ENCODE assay signal across 25 cellular contexts in the genomic region with DNA sequence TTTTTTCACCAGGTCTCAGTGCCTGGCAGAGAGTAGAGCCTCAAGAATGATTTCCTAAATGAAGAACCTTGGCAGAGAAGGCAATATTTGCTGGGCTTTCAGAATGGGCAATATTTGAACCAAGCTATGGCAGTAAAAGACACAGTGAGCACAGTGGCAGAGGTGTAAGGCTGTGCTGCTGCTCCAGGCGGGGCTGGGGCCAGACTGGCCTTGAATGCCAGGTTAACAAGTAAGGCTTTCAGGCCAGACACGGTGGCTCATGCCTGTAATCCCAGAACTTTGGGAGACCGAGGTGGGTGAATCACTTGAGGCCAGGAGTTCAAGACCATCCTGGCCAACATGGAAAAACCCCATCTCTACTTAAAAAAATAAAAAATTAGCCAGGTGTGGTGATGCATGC. TPM values are rescaled to one million over a fixed set of nuclear protein-coding genes. Genes with fewer than 3 reads are reported as not detected.
"Had no signal": no experiment of that assay in that cellular context is flagged by ENCODE, and none has a peak within 500 bp of the region (broad histone marks: within the 10 kb centered on the region; RNA-seq: fewer than 3 reads in every experiment).

No MANE protein-coding gene starts in this region.

- DNase-seq: cortex of kidney; effector memory CD8-positive, alpha-beta T cell; head of caudate nucleus; mesendoderm; midbrain; naive thymus-derived CD8-positive, alpha-beta T cell; nephron progenitor cell; nucleus accumbens; stimulated activated CD4-positive, alpha-beta T cell treated with anti-CD3 and anti-CD28 coated beads, Interleukin-12 subunit alpha, Interleukin-12 subunit beta, amount 100 ng/mL, for 4 hours; stimulated activated CD4-positive, alpha-beta T cell treated with anti-CD3 and anti-CD28 coated beads, Interleukin-1b, Interleukin-23, amount 100 ng/mL, for 48 hours; stimulated activated CD4-positive, alpha-beta T cell treated with anti-CD3 and anti-CD28 coated beads, Interleukin-4, amount 100 ng/mL, for 1 hour; stimulated activated CD8-positive, alpha-beta memory T cell treated with anti-CD3 and anti-CD28 coated beads, Interleukin-4, amount 100 ng/mL, for 48 hours; stimulated activated naive CD4-positive, alpha-beta T cell treated with Interleukin-2 at 50 U/mL for 16 hours; stomach; thyroid gland; trophoblast cell had no signal

- H3K27ac Mint-ChIP-seq: progenitor cell of endocrine pancreas had no signal

- H3K4me3 ChIP-seq: ovary, smooth muscle cell, stomach, thyroid gland, vagina had no signal

- H3K9me3 ChIP-seq: ovary, stomach, thyroid gland, vagina had no signal

- H3K27me3 ChIP-seq: ovary, stomach, thyroid gland, vagina had no signal

- H3K27ac ChIP-seq: ovary, stomach, thyroid gland, vagina had no signal

- H3K4me1 ChIP-seq: vagina had no signal

- FAIRE-seq: endometrium, frontal cortex, keratinocyte had no signal

- H3K9me3 Mint-ChIP-seq: effector memory CD8-positive, alpha-beta T cell; naive thymus-derived CD8-positive, alpha-beta T cell; nephron progenitor cell had no signal

- H3K4me1 Mint-ChIP-seq: nephron progenitor cell had no signal

- H3K36me3 ChIP-seq: ovary had no signal

- H3K4me3 Mint-ChIP-seq: effector memory CD8-positive, alpha-beta T cell; naive thymus-derived CD8-positive, alpha-beta T cell; nephron progenitor cell had no signal

- H3K4me2 ChIP-seq: smooth muscle cell had no signal

- ATAC-seq: effector memory CD8-positive, alpha-beta T cell; left lobe of liver; naive thymus-derived CD8-positive, alpha-beta T cell; sciatic nerve had no signal

- H3K27me3 Mint-ChIP-seq: effector memory CD8-positive, alpha-beta T cell; naive thymus-derived CD8-positive, alpha-beta T cell; progenitor cell of endocrine pancreas had no signal

RNA-seq across cellular contexts. Expression of gene MYL9, which starts 8.5 kb away (rescaled TPM):
- total RNA-seq: naive thymus-derived CD8-positive, alpha-beta T cell had no signal
